31 cellular contexts compared by ENCODE assay signal in genomic region chr3:37943126-37943525, GRCh38. TPM values are rescaled to one million over a fixed set of nuclear protein-coding genes. Genes with fewer than 3 reads are reported as not detected.
DNase-seq lines count a peak whose midpoint lies in the region; ATAC-seq and TF ChIP-seq lines count a peak whose summit lies in the region.
"Had no signal": no experiment of that assay in that cellular context is flagged by ENCODE, and none has a peak within 500 bp of the region (broad histone marks: within the 10 kb centered on the region; RNA-seq: fewer than 3 reads in every experiment).

No MANE protein-coding gene starts in this region.

- peak overlapping the region; percentile 14 for H4K91ac ChIP-seq in mesenchymal stem cell (ENCODE audit: low read length)

- H3K79me2 ChIP-seq in osteoblast (ENCODE audit: insufficient read depth, low read length): peaks cover 31% of the 10 kb centered on the region

- H3K14ac ChIP-seq in mesenchymal stem cell (ENCODE audit: low read length in 2 of 2): no peak overlapping the region

- no peak overlapping the region for H3K4me3 Mint-ChIP-seq in Calu3 (ENCODE audit: low read depth, unreplicated experiment)
- H3K4me3 Mint-ChIP-seq: brain; CD4-positive, CD25-positive, alpha-beta regulatory T cell; GM23338; memory B cell had no signal

- TF ChIP-seq POLR2A in breast epithelium (IDR thresholded peaks at IDR 0.05) (no peak), sigmoid colon (IDR thresholded peaks at IDR 0.05) (no peak)

- H2AFZ ChIP-seq in mesenchymal stem cell (ENCODE audit: low read depth, low read length) (no peak overlapping the region), osteoblast (ENCODE audit: low read length) (no peak overlapping the region)
- H2AFZ ChIP-seq: GM23338 had no signal

- peak overlapping the region; percentile 4 for H2BK15ac ChIP-seq in mesenchymal stem cell (ENCODE audit: low read depth, poor library complexity, severe bottlenecking)

- DNase-seq in Calu3 (no peak), breast epithelium (ENCODE audit: low spot score in 2 of 2) (no peak), mesenchymal stem cell (no peak), sigmoid colon (no peak), osteoblast (ENCODE audit: insufficient read length, low spot score, missing footprints) (no peak), NCI-H524 treated with DMSO at 0.1 percent for 48 hours (lab: John Stamatoyannopoulos, UW) (no peak), GM13977 (ENCODE audit: low spot score) (no peak)
- DNase-seq: activated CD4-positive, alpha-beta T cell treated with anti-CD3 and anti-CD28 coated beads for 48 hours; activated naive CD4-positive, alpha-beta T cell treated with anti-CD3 and anti-CD28 coated beads, Interleukin-2, amount 50 U/mL, for 16 hours; CD4-positive, CD25-positive, alpha-beta regulatory T cell; effector CD4-positive, alpha-beta T cell; hippocampal formation; KG1; MG63; naive thymus-derived CD4-positive, alpha-beta T cell; NCI-H1436; NCI-H2081 treated with DMSO at 0.1 percent for 48 hours; NCI-H446 treated with DMSO at 0.1 percent for 48 hours; occipital lobe; retina; stimulated activated naive CD4-positive, alpha-beta T cell; T1000; testis; WERI-Rb-1 had no signal

- H3K9me3 ChIP-seq in breast epithelium: no peaks in the 10 kb centered on the region
- no peaks in the 10 kb centered on the region for H3K9me3 ChIP-seq in mesenchymal stem cell (ENCODE audit: control insufficient read depth, low read length)
- H3K9me3 ChIP-seq in sigmoid colon: no peaks in the 10 kb centered on the region
- H3K9me3 ChIP-seq in osteoblast (ENCODE audit: low read depth, low read length): no peaks in the 10 kb centered on the region
- H3K9me3 ChIP-seq: A549, testis had no signal

- H3K4me2 ChIP-seq in mesenchymal stem cell (ENCODE audit: low read length, poor library complexity, severe bottlenecking) (no peak overlapping the region), osteoblast (ENCODE audit: insufficient read depth, low read length) (no peak overlapping the region)
- H3K4me2 ChIP-seq: A549, GM23338 had no signal

- H3K4ac ChIP-seq in mesenchymal stem cell (ENCODE audit: low read depth in 1 of 2, low read length in 2 of 2): no peak overlapping the region

- peak overlapping the region; percentile 3 to 15 for H3K18ac ChIP-seq in mesenchymal stem cell (ENCODE audit: low read depth in 1 of 2, low read length in 2 of 2)

- no peak overlapping the region for H4K8ac ChIP-seq in mesenchymal stem cell (ENCODE audit: low read length)

- H2BK120ac ChIP-seq in mesenchymal stem cell (ENCODE audit: low read depth, low read length): no peak overlapping the region

- H2AK5ac ChIP-seq in mesenchymal stem cell (ENCODE audit: low read length, severe bottlenecking): peak overlapping the region; percentile 23

- no peaks in the 10 kb centered on the region for H3K27me3 Mint-ChIP-seq in Calu3 (ENCODE audit: unreplicated experiment)
- H3K27me3 Mint-ChIP-seq: brain; CD4-positive, CD25-positive, alpha-beta regulatory T cell had no signal

- no peak overlapping the region for H3K9ac ChIP-seq in mesenchymal stem cell (ENCODE audit: low read length)

- TF ChIP-seq EP300 in sigmoid colon (IDR thresholded peaks at IDR 0.05): no peak

- H3K36me3 Mint-ChIP-seq in Calu3 (ENCODE audit: insufficient read depth, unreplicated experiment): peaks cover 11% of the 10 kb centered on the region
- H3K36me3 Mint-ChIP-seq: CD4-positive, CD25-positive, alpha-beta regulatory T cell; memory B cell; naive thymus-derived CD4-positive, alpha-beta T cell had no signal

- no peak overlapping the region for H3K4me3 ChIP-seq in breast epithelium
- H3K4me3 ChIP-seq in mesenchymal stem cell (ENCODE audit: insufficient read depth in 1 of 2, low read depth in 1 of 2, low read length in 2 of 2): no peak overlapping the region
- no peak overlapping the region for H3K4me3 ChIP-seq in sigmoid colon
- H3K4me3 ChIP-seq in osteoblast (ENCODE audit: insufficient read depth, low read length): no peak overlapping the region
- H3K4me3 ChIP-seq: A549, GM23338, MG63, skin epidermis, testis had no signal

- peaks cover 80% of the 10 kb centered on the region for H3K4me1 Mint-ChIP-seq in Calu3 (ENCODE audit: low read depth, unreplicated experiment)
- H3K4me1 Mint-ChIP-seq: CD4-positive, CD25-positive, alpha-beta regulatory T cell; memory B cell had no signal

- intact Hi-C loops in Calu3 (cut with micrococcal nuclease; ENCODE audit: unreplicated experiment): no loop called here
- intact Hi-C loops in breast epithelium (cut with DNase I; ENCODE audit: low total_unique reads): no loop called here
- intact Hi-C loops in sigmoid colon (cut with DNase I): loop anchor here (5.0 kb wide), 1 partner anchor 46 kb away; no protein-coding TSS in a partner anchor

- BruUV-seq in Calu3 (replicated peaks; lab: Mats Ljungman, UMichigan): no TSS peak

- H3K79me1 ChIP-seq in mesenchymal stem cell (replicated peaks; ENCODE audit: low read length, poor library complexity, severe bottlenecking): peaks cover 30% of the 10 kb centered on the region

- in situ Hi-C loops in GM13977 (cut with MboI; ENCODE audit: low pct_unique_long_range_greater_than_20kb, low sequenced_read_pairs, unreplicated experiment): no loop called here

- TF ChIP-seq CTCF in Calu3 (IDR thresholded peaks at IDR 0.05; ENCODE audit: unreplicated experiment) (no peak), breast epithelium (IDR thresholded peaks at IDR 0.05) (no peak), sigmoid colon (IDR thresholded peaks at IDR 0.05) (no peak), osteoblast (IDR thresholded peaks at IDR 0.05; ENCODE audit: extremely low read depth, low read depth, low read length) (no peak), GM13977 (IDR thresholded peaks at IDR 0.05; ENCODE audit: extremely low read depth, insufficient read depth, missing control alignments) (no peak)

- H3K23ac ChIP-seq in mesenchymal stem cell (ENCODE audit: low read length in 2 of 2): no peak overlapping the region

- peak overlapping the region; percentile 16 for H3K27ac Mint-ChIP-seq in Calu3 (ENCODE audit: unreplicated experiment)
- H3K27ac Mint-ChIP-seq: activated T-helper 2 cell treated with anti-CD3 and anti-CD28 coated beads, Interferon-gamma antibody, Interleukin-2, Interleukin-4, amounts not matched to agents 10 μg/mL and 5 μg/mL and 100 μg/mL, durations not matched to agents 14 hours and 24 hours and 36 hours; CD4-positive, CD25-positive, alpha-beta regulatory T cell; GM23338; memory B cell had no signal

- peak overlapping the region; percentile 4 to 70 for H2BK12ac ChIP-seq in mesenchymal stem cell (ENCODE audit: low read length in 2 of 2)

- CTCF ChIA-PET in Calu3 (lab: Charles Lee): no interaction called here

- H3K4me1 ChIP-seq in breast epithelium (peaks cover 21 to 23% of the 10 kb centered on the region in 2 donors), mesenchymal stem cell (ENCODE audit: control insufficient read depth, insufficient read depth, low read depth, low read length) (peaks cover 16% of the 10 kb centered on the region), sigmoid colon (peaks cover 0 to 86% (median 75%) of the 10 kb centered on the region in 4 donors), osteoblast (ENCODE audit: insufficient read depth, low read length) (peaks cover 26% of the 10 kb centered on the region)

- H4K20me1 ChIP-seq in osteoblast (ENCODE audit: insufficient read depth, low read length): no peaks in the 10 kb centered on the region

- no peak for ATAC-seq in HG03442 (IDR thresholded peaks at IDR 0.05; ENCODE audit: unreplicated experiment)
- ATAC-seq: A549; GM23338; naive thymus-derived CD4-positive, alpha-beta T cell had no signal

- H2BK5ac ChIP-seq in mesenchymal stem cell (ENCODE audit: low read depth, low read length, poor library complexity, severe bottlenecking): no peak overlapping the region

- H3K36me3 ChIP-seq in breast epithelium (no peaks in the 10 kb centered on the region), mesenchymal stem cell (ENCODE audit: control insufficient read depth in 1 of 2, insufficient read depth in 2 of 2, low read depth in 1 of 2, low read length in 2 of 2) (no peaks in the 10 kb centered on the region), sigmoid colon (peaks cover 0 to 4% (median 0%) of the 10 kb centered on the region in 4 donors), osteoblast (ENCODE audit: insufficient read depth, low read length) (no peaks in the 10 kb centered on the region)
- H3K36me3 ChIP-seq: WERI-Rb-1 had no signal

- no peaks in the 10 kb centered on the region for H3K9me3 Mint-ChIP-seq in Calu3 (ENCODE audit: low read depth, unreplicated experiment)
- H3K9me3 Mint-ChIP-seq: activated T-helper 2 cell treated with anti-CD3 and anti-CD28 coated beads, Interferon-gamma antibody, Interleukin-2, Interleukin-4, amounts not matched to agents 10 μg/mL and 5 μg/mL and 100 μg/mL, durations not matched to agents 14 hours and 24 hours and 36 hours; CD4-positive, CD25-positive, alpha-beta regulatory T cell; GM23338; memory B cell had no signal

- WGBS in mesenchymal stem cell: 94% methylated on average over 4 of the region's 4 CpGs
- WGBS in sigmoid colon, 2 donors: 37 to 75% methylated on average over 4 of the region's 4 CpGs

- H3K27ac ChIP-seq in breast epithelium (peak overlapping the region; percentile 66 to 83), mesenchymal stem cell (ENCODE audit: low read length, poor library complexity, severe bottlenecking) (no peak overlapping the region), sigmoid colon (peak overlapping the region; percentile 28 to 78 (median 68)), osteoblast (ENCODE audit: low read depth, low read length) (no peak overlapping the region)
- H3K27ac ChIP-seq: A549, WERI-Rb-1 had no signal

- no peaks in the 10 kb centered on the region for H3K27me3 ChIP-seq in breast epithelium
- no peaks in the 10 kb centered on the region for H3K27me3 ChIP-seq in mesenchymal stem cell (ENCODE audit: control insufficient read depth in 1 of 2, insufficient read depth in 1 of 2, low read length in 2 of 2)
- H3K27me3 ChIP-seq in sigmoid colon: no peaks in the 10 kb centered on the region
- no peaks in the 10 kb centered on the region for H3K27me3 ChIP-seq in osteoblast (ENCODE audit: insufficient read depth, low read length)
- H3K27me3 ChIP-seq: MG63, testis had no signal

RNA-seq across cellular contexts. Expression of gene VILL, which starts 47.5 kb away (rescaled TPM):
- 52.6 and 86.8 TPM in 2 replicates for total RNA-seq in Calu3 (2022)
- 10 to 100 TPM; 11.0 to 17.4 (median 15.4) TPM for total RNA-seq in breast epithelium
- 0.98 TPM for polyA plus RNA-seq in mesenchymal stem cell (2013, experiment 1 of 2)
- 1.0 TPM for polyA plus RNA-seq in mesenchymal stem cell (2013, experiment 2 of 2)
- total RNA-seq in sigmoid colon: 1 to 10 TPM; 5.3 to 8.3 (median 6.6) TPM
- polyA plus RNA-seq in sigmoid colon: 100 to 1,000 TPM in 1 of 3 donors, 10 to 100 TPM in 2; 81.7 to 175 (median 97.0) TPM
- 6.8 and 7.6 TPM in 2 replicates for total RNA-seq in osteoblast

Comparison
In these comparisons a context has a peak if more than half of its experiments do, and no peak if none do; other contexts are left out.
1. H3K27ac ChIP-seq: peak in breast epithelium (2 of 2) and sigmoid colon (4 of 4); none in mesenchymal stem cell (single experiment) and osteoblast (single experiment).